ENCODE assay signal across 12 cellular contexts in genomic region chr17:68733241-68734176, GRCh38.
DNase-seq lines count a peak whose midpoint lies in the region; ATAC-seq, FAIRE-seq and TF ChIP-seq lines count a peak whose summit lies in the region.
"Had no signal": no experiment of that assay in that cellular context is flagged by ENCODE, and none has a peak within 500 bp of the region (broad histone marks: within the 10 kb centered on the region; RNA-seq: fewer than 3 reads in every experiment).

No MANE protein-coding gene starts in this region.

- H3K27ac Mint-ChIP-seq in glutamatergic neuron (ENCODE audit: unreplicated experiment): no peak overlapping the region
- H3K27ac Mint-ChIP-seq: natural killer cell had no signal

- H3K36me3 ChIP-seq in HEK293 (ENCODE audit: control insufficient read depth in 2 of 2, insufficient read depth in 1 of 2, low read length in 2 of 2): no peaks in the 10 kb centered on the region
- no peaks in the 10 kb centered on the region for H3K36me3 ChIP-seq in stomach

- no peaks in the 10 kb centered on the region for H3K27me3 ChIP-seq in stomach

- CTCF ChIA-PET in HEK293 (lab: Yijun Ruan, JAX): no interaction called here

- H3K9me3 ChIP-seq in HEK293 (ENCODE audit: control insufficient read depth, insufficient read depth, low read depth, low read length) (no peaks in the 10 kb centered on the region), stomach (no peaks in the 10 kb centered on the region)

- TF ChIP-seq POLR2A in stomach (IDR thresholded peaks at IDR 0.05): no peak

- ATAC-seq in GM19351 (IDR thresholded peaks at IDR 0.05; ENCODE audit: unreplicated experiment): no peak
- ATAC-seq: natural killer cell had no signal

- peaks cover 6% of the 10 kb centered on the region for H3K9me3 Mint-ChIP-seq in glutamatergic neuron (ENCODE audit: unreplicated experiment)
- H3K9me3 Mint-ChIP-seq: natural killer cell had no signal

- intact Hi-C loops in stomach (cut with DNase I; ENCODE audit: low total_unique reads): no loop called here

- peak; percentile 68 for DNase-seq in dermis blood vessel endothelial cell
- DNase-seq in kidney glomerular epithelial cell (lab: John Stamatoyannopoulos, UW): peak; percentile 10
- DNase-seq in stomach: peak; percentile 30
- no peak for DNase-seq in DMS79 treated with DMSO at 0.1 percent for 48 hours (lab: John Stamatoyannopoulos, UW)
- DNase-seq in frontal cortex (ENCODE audit: low spot score in 2 of 2): no peak
- no peak for DNase-seq in glutamatergic neuron
- DNase-seq: activated CD8-positive, alpha-beta memory T cell treated with anti-CD3 and anti-CD28 coated beads for 24 hours; amygdala; DND-41; natural killer cell had no signal

- no peak for TF ChIP-seq EP300 in stomach (IDR thresholded peaks at IDR 0.05)

- peaks cover 17% of the 10 kb centered on the region for H3K36me3 Mint-ChIP-seq in glutamatergic neuron (ENCODE audit: unreplicated experiment)
- H3K36me3 Mint-ChIP-seq: natural killer cell had no signal

- 14 to 31% (median 27%) methylated on average over 4 of the region's 4 CpGs for WGBS in stomach, 5 donors

- H3K27me3 Mint-ChIP-seq in glutamatergic neuron (ENCODE audit: unreplicated experiment): peaks cover 4% of the 10 kb centered on the region

- H3K4me3 Mint-ChIP-seq in glutamatergic neuron (ENCODE audit: unreplicated experiment): no peak overlapping the region
- H3K4me3 Mint-ChIP-seq: natural killer cell had no signal

- H3K4me1 ChIP-seq in HEK293 (ENCODE audit: control insufficient read depth, insufficient read depth, low read length) (peaks cover 14% of the 10 kb centered on the region), stomach (peaks cover 4 to 27% (median 12%) of the 10 kb centered on the region in 4 donors)

- FAIRE-seq in frontal cortex (lab: Jason Lieb, UNC): no peak

- POLR2A ChIA-PET in HEK293 (lab: Yijun Ruan, JAX): no interaction called here

- H3K27ac ChIP-seq in HEK293 (ENCODE audit: extremely low read depth, low read depth, low read length): no peak overlapping the region
- H3K27ac ChIP-seq in stomach: peak overlapping the region in 3 of 5 donors; percentile 24 to 35 (median 26)

- TF ChIP-seq CTCF in HEK293 (tag by site-specific recombination; IDR thresholded peaks at IDR 0.05) (no peak), stomach (IDR thresholded peaks at IDR 0.05) (no peak), glutamatergic neuron (IDR thresholded peaks at IDR 0.05; ENCODE audit: partially characterized antibody, unreplicated experiment) (no peak)

- H3K4me1 Mint-ChIP-seq in glutamatergic neuron (ENCODE audit: low read depth, unreplicated experiment): peaks cover 2% of the 10 kb centered on the region
- H3K4me1 Mint-ChIP-seq: natural killer cell had no signal

- no peak overlapping the region for H3K4me3 ChIP-seq in HEK293 (ENCODE audit: low read depth, low read length)
- no peak overlapping the region for H3K4me3 ChIP-seq in stomach

TF ChIP-seq in HEK293, 187 proteins besides CTCF, POLR2A, EP300 and RAD21:
- TF ChIP-seq TRIM28 (IDR thresholded peaks at IDR 0.05; ENCODE audit: borderline replicate concordance, low read length) (0 out of 2 replicates have a peak, but pooled peaks have one; percentile 36), ZNF335 (tag by site-specific recombination; conservative IDR thresholded peaks at IDR 0.05) (peak; percentile 42; the same call in 1 of the 2 replicates), ZNF692 (tag by site-specific recombination; IDR thresholded peaks at IDR 0.05) (peak; percentile 97), ZSCAN4 (tag by site-specific recombination; IDR thresholded peaks at IDR 0.05) (no peak), ZFP69B (tag by site-specific recombination; IDR thresholded peaks at IDR 0.05) (peak; percentile 85)

Comparison
In these comparisons a context has a peak if more than half of its experiments do, and no peak if none do; other contexts are left out.
1. DNase-seq: peak in dermis blood vessel endothelial cell (single experiment), kidney glomerular epithelial cell (single experiment) and stomach (single experiment); none in DMS79 treated with DMSO at 0.1 percent for 48 hours (single experiment), frontal cortex (0 of 2) and glutamatergic neuron (single experiment).